ENCODE assay signal across 1 cellular context in genomic region chr5:180380856-180381255, GRCh38.
TF ChIP-seq lines count a peak whose summit lies in the region.

No MANE protein-coding gene starts in this region.

TF ChIP-seq in HepG2, 621 proteins besides CTCF, POLR2A, EP300 and RAD21 (continued from another document):
- TF ChIP-seq ATF1 (CRISPR knock-in tag; IDR thresholded peaks at IDR 0.05), result no peak
